ENCODE assay signal across 13 cellular contexts in the genomic region with DNA sequence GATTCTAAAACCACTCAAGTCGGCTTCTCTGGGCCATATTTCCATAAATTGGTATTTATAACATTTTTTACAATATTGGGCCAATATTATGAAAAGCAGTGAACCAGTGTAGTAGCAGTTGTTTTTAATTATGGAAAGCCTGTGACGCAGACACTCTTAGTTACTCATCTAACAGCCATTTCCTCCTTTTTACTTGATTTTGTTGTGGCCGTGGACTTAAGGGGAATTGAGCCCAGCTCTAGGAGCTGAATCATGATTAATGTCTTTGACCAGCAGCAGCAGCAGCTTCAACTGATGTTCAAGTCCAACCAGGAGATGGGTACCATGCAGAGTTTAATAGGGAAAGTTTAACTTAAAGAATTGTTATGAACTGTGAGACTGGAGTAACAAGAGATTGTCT. TPM values are rescaled to one million over a fixed set of nuclear protein-coding genes. Genes with fewer than 3 reads are reported as not detected.
DNase-seq lines count a peak whose midpoint lies in the region; ATAC-seq and TF ChIP-seq lines count a peak whose summit lies in the region.
"Had no signal": no experiment of that assay in that cellular context is flagged by ENCODE, and none has a peak within 500 bp of the region (broad histone marks: within the 10 kb centered on the region; RNA-seq: fewer than 3 reads in every experiment).

No MANE protein-coding gene starts in this region.

- DNase-seq in GM04504 (ENCODE audit: low read depth) (peak; percentile 87), RKO (ENCODE audit: low spot score) (peak; percentile 80), epithelial cell of esophagus (ENCODE audit: low read depth) (peak; percentile 32), skeletal muscle cell (ENCODE audit: low read depth) (peak; percentile 70), Right ventricle myocardium superior (no peak), NCI-H2227 (lab: John Stamatoyannopoulos, UW; ENCODE audit: unreplicated experiment) (no peak), GM19240 (ENCODE audit: insufficient read length, low spot score) (no peak)
- DNase-seq: kidney; naive thymus-derived CD4-positive, alpha-beta T cell; NCI-H82 had no signal

- TF ChIP-seq CTCF in epithelial cell of esophagus (IDR thresholded peaks at IDR 0.05; ENCODE audit: insufficient read depth, low read depth, low read length, missing control alignments), result no peak

- no peak for ATAC-seq in Right ventricle myocardium superior (ENCODE audit: poor library complexity)
- ATAC-seq: esophagus mucosa; GM12878; naive thymus-derived CD4-positive, alpha-beta T cell had no signal

- intact Hi-C loops in Right ventricle myocardium superior (cut with DNase I), result no loop called here

- no peak overlapping the region for H3K4me3 ChIP-seq in epithelial cell of esophagus (ENCODE audit: low read length)
- no peak overlapping the region for H3K4me3 ChIP-seq in skeletal muscle cell (ENCODE audit: low read depth, low read length)
- H3K4me3 ChIP-seq: GM12878, skin epidermis had no signal

RNA-seq across cellular contexts. Expression of gene LANCL2, which starts 4.3 kb away (rescaled TPM):
- 5.6 TPM for total RNA-seq in Right ventricle myocardium superior

Comparison
In these comparisons a context has a peak if more than half of its experiments do, and no peak if none do; other contexts are left out.
1. DNase-seq: peak in GM04504 (single experiment), RKO (single experiment), epithelial cell of esophagus (single experiment) and skeletal muscle cell (single experiment); none in Right ventricle myocardium superior (single experiment), NCI-H2227 (single experiment) and GM19240 (single experiment).